Comparison of ENCODE assay signal across 18 cellular contexts in the genomic region with DNA sequence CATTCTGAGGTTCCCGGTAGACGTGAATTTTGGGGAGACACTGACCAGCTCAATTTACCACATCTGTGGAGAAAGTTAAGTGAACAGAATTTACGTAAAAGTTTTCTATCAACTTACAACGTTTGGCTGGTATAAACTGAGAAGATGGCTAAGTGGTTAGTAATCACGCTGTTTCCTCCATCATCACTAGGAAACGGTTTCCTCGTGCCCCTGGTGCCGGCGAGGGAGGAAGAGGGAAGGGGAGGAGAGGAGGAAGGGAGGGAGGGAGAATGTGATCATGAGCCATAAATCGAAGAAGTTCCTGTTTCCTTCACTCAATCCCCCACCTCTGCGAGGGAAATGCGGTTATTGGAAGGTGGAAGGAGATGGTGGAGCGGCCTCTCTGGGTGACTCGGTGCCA.
"Had no signal": no experiment of that assay in that cellular context is flagged by ENCODE, and none has a peak within 500 bp of the region (broad histone marks: within the 10 kb centered on the region; RNA-seq: fewer than 3 reads in every experiment).

No MANE protein-coding gene starts in this region.

- H3K4me3 ChIP-seq: skin epidermis, tibial nerve, vagina had no signal

- H3K27me3 ChIP-seq: tibial nerve, vagina had no signal

- ATAC-seq: left ventricle myocardium superior; naive thymus-derived CD8-positive, alpha-beta T cell had no signal

- H3K9me3 ChIP-seq: tibial nerve, vagina had no signal

- DNase-seq: activated CD4-positive, alpha-beta T cell treated with anti-CD3 and anti-CD28 coated beads for 1 hour; activated CD4-positive, alpha-beta T cell treated with anti-CD3 and anti-CD28 coated beads, Interleukin-2, amount 50 U/mL, for 48 hours; activated T-cell treated with anti-CD3 and anti-CD28 coated beads, Interleukin-2, amount 50 U/mL, for 1 hour; endodermal cell; erythroblast; hippocampal formation; kidney glomerular epithelial cell; left ventricle myocardium superior; naive thymus-derived CD8-positive, alpha-beta T cell; nucleus accumbens; stimulated activated CD4-positive, alpha-beta T cell treated with anti-CD3 and anti-CD28 coated beads, Interleukin-4, amount 100 ng/mL, for 24 hours; stimulated activated naive CD4-positive, alpha-beta T cell treated with Interleukin-2 at 50 U/mL for 16 hours; substantia nigra; T-helper 9 cell had no signal

- H3K27ac ChIP-seq: skin epidermis, tibial nerve, vagina, VCaP had no signal

- H3K4me1 ChIP-seq: vagina had no signal

- H3K36me3 ChIP-seq: vagina had no signal
